In genomic region chr7:90211391-90212148, GRCh38 we compare ENCODE assay signal across 8 cellular contexts.
DNase-seq lines count a peak whose midpoint lies in the region; ATAC-seq and TF ChIP-seq lines count a peak whose summit lies in the region.

TSS of gene STEAP2 (plus strand) at chr7:90211740. CDS start at chr7:90225083, 13,343 bp downstream.

- TF ChIP-seq EP300 in Ishikawa (IDR thresholded peaks at IDR 0.05; ENCODE audit: borderline replicate concordance): no peak; the same call in 1 of the 2 replicates

- peak within 1 kb of the TSS; percentile 100 for H3K9ac ChIP-seq in SK-N-MC (ENCODE audit: insufficient read length)

- peak; percentile 91 for ATAC-seq in GM21825 (IDR thresholded peaks at IDR 0.05; ENCODE audit: unreplicated experiment)

- TF ChIP-seq RAD21 in Ishikawa (IDR thresholded peaks at IDR 0.05; ENCODE audit: low read depth): peak; percentile 37; the same call in 1 of the 2 replicates

- peak within 1 kb of the TSS; percentile 98 for H3K27ac ChIP-seq in SK-N-MC
- peak within 1 kb of the TSS; percentile 72 to 81 for H3K27ac ChIP-seq in coronary artery

- H3K9me3 ChIP-seq in SK-N-MC (ENCODE audit: low read depth, low read length): no peaks in the 10 kb centered on the region; the same call in 1 of the 2 replicates

- TF ChIP-seq CTCF in GM10266 (IDR thresholded peaks at IDR 0.05; ENCODE audit: control insufficient read depth, insufficient read depth, low read depth, missing control alignments) (peak; percentile 58), coronary artery (IDR thresholded peaks at IDR 0.05) (peak; percentile 60)

- peak within 1 kb of the TSS; percentile 93 for H3K4me3 ChIP-seq in SK-N-MC
- peak within 1 kb of the TSS; percentile 80 for H3K4me3 ChIP-seq in coronary artery

- peak; percentile 61 for DNase-seq in GM10266 (ENCODE audit: extremely low spot score)
- DNase-seq in SK-N-MC (ENCODE audit: low read depth, low spot score): no peak
- peak; percentile 93 for DNase-seq in coronary artery (ENCODE audit: low spot score)
- peak; percentile 86 for DNase-seq in kidney glomerular epithelial cell (lab: John Stamatoyannopoulos, UW)
- DNase-seq in stimulated activated CD4-positive, alpha-beta T cell treated with anti-CD3 and anti-CD28 coated beads, Interleukin-12 subunit alpha, Interleukin-12 subunit beta, amount 100 ng/mL, for 4 hours: peak; percentile 29
- DNase-seq in stimulated activated naive CD4-positive, alpha-beta T cell treated with Interleukin-2 at 50 U/mL for 16 hours (lab: John Stamatoyannopoulos, UW): no peak

- peaks cover 29% of the 10 kb centered on the region for H3K36me3 ChIP-seq in SK-N-MC (ENCODE audit: insufficient read depth, low read length)

TF ChIP-seq in Ishikawa, 13 proteins besides CTCF, POLR2A, EP300 and RAD21:
- TF ChIP-seq CREB1 (IDR thresholded peaks at IDR 0.05; ENCODE audit: low read depth) (no peak), TEAD4 (IDR thresholded peaks at IDR 0.05) (peak; percentile 47; the same call in 1 of the 2 replicates), MAX (IDR thresholded peaks at IDR 0.05) (peak; percentile 89), YY1 (IDR thresholded peaks at IDR 0.05; ENCODE audit: low read depth) (peak; percentile 45; the same call in 1 of the 2 replicates), USF1 (IDR thresholded peaks at IDR 0.05) (peak; percentile 46), TAF1 (IDR thresholded peaks at IDR 0.05; ENCODE audit: low read depth) (peak; percentile 52; the same call in 1 of the 2 replicates), FOXM1 (IDR thresholded peaks at IDR 0.05; ENCODE audit: borderline replicate concordance, low read depth) (no peak), EGR1 (IDR thresholded peaks at IDR 0.05) (no peak), ZBTB7A (IDR thresholded peaks at IDR 0.05; ENCODE audit: low read depth) (no peak), REST (IDR thresholded peaks at IDR 0.05; ENCODE audit: low read depth) (no peak), CEBPB (IDR thresholded peaks at IDR 0.05) (no peak), TCF12 (IDR thresholded peaks at IDR 0.05; ENCODE audit: low read depth) (peak; percentile 24; the same call in 1 of the 2 replicates), NFIC (IDR thresholded peaks at IDR 0.05) (peak; percentile 32; the same call in 1 of the 2 replicates)
TF ChIP-seq in Ishikawa: peak in this region for 7.

Comparison
In these comparisons a context has a peak if more than half of its experiments do, and no peak if none do; other contexts are left out.
1. DNase-seq: peak in GM10266 (single experiment), coronary artery (single experiment), kidney glomerular epithelial cell (single experiment) and stimulated activated CD4-positive, alpha-beta T cell treated with anti-CD3 and anti-CD28 coated beads, Interleukin-12 subunit alpha, Interleukin-12 subunit beta, amount 100 ng/mL, for 4 hours (single experiment); none in SK-N-MC (single experiment) and stimulated activated naive CD4-positive, alpha-beta T cell treated with Interleukin-2 at 50 U/mL for 16 hours (single experiment).